In the genomic region with DNA sequence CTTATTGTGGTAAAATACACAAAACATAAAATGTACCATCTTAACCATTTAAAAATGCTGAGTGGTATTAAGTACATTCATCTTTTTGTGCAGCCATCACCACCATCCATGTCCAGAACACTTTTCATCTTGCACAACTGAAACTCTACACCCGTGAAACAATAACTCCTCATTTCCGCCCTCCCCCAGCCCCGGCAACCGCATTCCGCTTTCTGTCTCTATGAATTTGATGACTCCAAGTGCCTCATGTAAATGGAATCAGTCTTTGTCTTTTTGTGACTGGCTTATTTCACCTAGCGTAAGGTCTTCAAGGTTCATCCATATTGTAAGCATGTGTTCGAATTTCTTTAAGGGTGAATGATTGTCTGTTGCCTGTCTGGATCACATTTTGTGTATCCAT, we compare ENCODE assay signal across 17 cellular contexts. TPM values are rescaled to one million over a fixed set of nuclear protein-coding genes. Genes with fewer than 3 reads are reported as not detected.
A peak's percentile ranks its signal among the peaks of the same experiment; 100 is the strongest.
DNase-seq lines count a peak whose midpoint lies in the region; ATAC-seq and TF ChIP-seq lines count a peak whose summit lies in the region.
"Had no signal": no experiment of that assay in that cellular context is flagged by ENCODE, and none has a peak within 500 bp of the region (broad histone marks: within the 10 kb centered on the region; RNA-seq: fewer than 3 reads in every experiment).

No MANE protein-coding gene starts in this region.

- H3K4me3 ChIP-seq in AG10803 (ENCODE audit: low read length) (no peak overlapping the region), IMR-90 (ENCODE audit: insufficient read depth, low read depth, low read length) (no peak overlapping the region)
- H3K4me3 ChIP-seq: BLaER1 treated with 17β-estradiol and CSF1 and Interleukin-3, amounts not matched to agents 10 nM and 100 nM; Peyer's patch; SK-N-MC had no signal

- ATAC-seq in IMR-90 (ENCODE audit: low read depth) (no peak), GM19467 (IDR thresholded peaks at IDR 0.05; ENCODE audit: unreplicated experiment) (no peak), GM21526 (IDR thresholded peaks at IDR 0.05; ENCODE audit: low FRiP score, unreplicated experiment) (no peak)
- ATAC-seq: Right ventricle myocardium inferior had no signal

- in situ Hi-C loops in IMR-90 (cut with MboI; ENCODE audit: low sequenced_read_pairs), result no loop called here

- H3K23ac ChIP-seq in IMR-90 (ENCODE audit: low read depth, low read length), result no peak overlapping the region

- no peak for TF ChIP-seq RAD21 in IMR-90 (IDR thresholded peaks at IDR 0.05; ENCODE audit: low read length)

- POLR2A ChIA-PET in IMR-90 (lab: Charles Lee; ENCODE audit: unreplicated experiment), result no interaction called here

- H3K18ac ChIP-seq in IMR-90 (ENCODE audit: low read depth, low read length), result no peak overlapping the region

- H3K27me3 ChIP-seq in IMR-90 (ENCODE audit: control insufficient read depth, insufficient read depth, low read length), result no peaks in the 10 kb centered on the region
- H3K27me3 ChIP-seq: BLaER1 treated with 17β-estradiol and CSF1 and Interleukin-3, amounts not matched to agents 10 nM and 100 nM; Peyer's patch had no signal

- H3K14ac ChIP-seq in IMR-90 (replicated peaks; ENCODE audit: low read depth, low read length), result no peak overlapping the region

- H3K56ac ChIP-seq in IMR-90 (ENCODE audit: extremely low read depth, insufficient read depth, low read length), result no peak overlapping the region

- DNase-seq in AG10803 (ENCODE audit: low read depth), result peak; percentile 5
- DNase-seq in IMR-90, result peak; percentile 5
- peak; percentile 23 for DNase-seq in amniotic stem cell (lab: John Stamatoyannopoulos, UW)
- no peak for DNase-seq in glutamatergic neuron
- no peak for DNase-seq in central memory CD4-positive, alpha-beta T cell
- DNase-seq in SHP77 treated with DMSO at 0.1 percent for 48 hours (lab: John Stamatoyannopoulos, UW), result no peak
- DNase-seq: CD8-positive, alpha-beta memory T cell; DMS79 treated with DMSO at 0.1 percent for 48 hours; HFFc6; NCI-H510A; Peyer's patch had no signal

- no peak overlapping the region for H2AK5ac ChIP-seq in IMR-90 (ENCODE audit: low read depth, low read length)

- WGBS in IMR-90 (ENCODE audit: extremely low coverage in 2 of 2, insufficient read length in 1 of 2), 2 experiments, result 90% methylated on average over 2 of the region's 7 CpGs; no CpG with 5 or more reads in 1 of the 2 experiments

- no peaks in the 10 kb centered on the region for H3K9me3 ChIP-seq in IMR-90 (ENCODE audit: control insufficient read depth, insufficient read depth, low read length)
- H3K9me3 ChIP-seq: BLaER1 treated with 17β-estradiol and CSF1 and Interleukin-3, amounts not matched to agents 10 nM and 100 nM; Peyer's patch had no signal

- H3K4me2 ChIP-seq in IMR-90 (ENCODE audit: low read depth, low read length), result no peak overlapping the region

- H3K4me1 Mint-ChIP-seq in glutamatergic neuron (ENCODE audit: low read depth, unreplicated experiment), result peaks cover 17% of the 10 kb centered on the region
- H3K4me1 Mint-ChIP-seq: CD8-positive, alpha-beta memory T cell had no signal

- CTCF ChIA-PET in IMR-90 (lab: Yijun Ruan, JAX), result no interaction called here

- intact Hi-C loops in IMR-90 (cut with micrococcal nuclease), result no loop called here

- no peak for TF ChIP-seq POLR2A in IMR-90 (IDR thresholded peaks at IDR 0.05; ENCODE audit: low read depth, low read length)

- no peak overlapping the region for H4K8ac ChIP-seq in IMR-90 (ENCODE audit: low read depth in 2 of 2, low read length in 2 of 2)

- H3K36me3 Mint-ChIP-seq in glutamatergic neuron (ENCODE audit: unreplicated experiment), result peaks cover 6% of the 10 kb centered on the region

- H3K9me3 Mint-ChIP-seq in glutamatergic neuron (ENCODE audit: unreplicated experiment), result peaks cover 7% of the 10 kb centered on the region
- H3K9me3 Mint-ChIP-seq: CD8-positive, alpha-beta memory T cell; HFFc6; IgD-negative memory B cell had no signal

- no TSS peak for BruUV-seq in IMR-90 (replicated peaks; lab: Mats Ljungman, UMichigan)

- H3K27me3 Mint-ChIP-seq in glutamatergic neuron (ENCODE audit: unreplicated experiment), result peaks cover 2% of the 10 kb centered on the region
- H3K27me3 Mint-ChIP-seq: IgD-negative memory B cell had no signal

- H2BK15ac ChIP-seq in IMR-90 (ENCODE audit: low read depth, low read length), result no peak overlapping the region

- H2AFZ ChIP-seq in IMR-90 (replicated peaks; ENCODE audit: low read length, poor library complexity), result no peak overlapping the region

- H3K4me3 Mint-ChIP-seq in glutamatergic neuron (ENCODE audit: unreplicated experiment), result no peak overlapping the region
- H3K4me3 Mint-ChIP-seq: CD8-positive, alpha-beta memory T cell; HFFc6; IgD-negative memory B cell had no signal

- H2BK20ac ChIP-seq in IMR-90 (ENCODE audit: low read depth, low read length), result no peak overlapping the region

- H3K4ac ChIP-seq in IMR-90 (ENCODE audit: low read depth, low read length), result no peak overlapping the region

- H4K5ac ChIP-seq in IMR-90 (ENCODE audit: low read depth, low read length), result no peak overlapping the region

- H3K9ac ChIP-seq in IMR-90 (ENCODE audit: low read depth, low read length), result no peak overlapping the region
- H3K9ac ChIP-seq: BLaER1 treated with 17β-estradiol and CSF1 and Interleukin-3, amounts not matched to agents 10 nM and 100 nM had no signal

- no peak overlapping the region for H2BK5ac ChIP-seq in IMR-90 (ENCODE audit: low read depth, low read length, poor library complexity, severe bottlenecking)

- H3K27ac ChIP-seq in IMR-90 (ENCODE audit: insufficient read depth, low read length), result no peak overlapping the region
- H3K27ac ChIP-seq: Peyer's patch, SK-N-MC had no signal

- H3K27ac Mint-ChIP-seq in glutamatergic neuron (ENCODE audit: unreplicated experiment), result peak overlapping the region; percentile 4
- H3K27ac Mint-ChIP-seq: HFFc6 had no signal

- no peaks in the 10 kb centered on the region for H3K4me1 ChIP-seq in IMR-90 (ENCODE audit: control insufficient read depth, insufficient read depth, low read length)
- H3K4me1 ChIP-seq: Peyer's patch had no signal

- no peaks in the 10 kb centered on the region; the same call in 1 of the 2 replicates for H3K9me1 ChIP-seq in IMR-90 (ENCODE audit: insufficient read depth, low read length)

- H4K91ac ChIP-seq in IMR-90 (ENCODE audit: insufficient read depth, low read depth, low read length), result no peak overlapping the region

- H2BK120ac ChIP-seq in IMR-90 (ENCODE audit: low read depth, low read length), result no peak overlapping the region

- no peak for TF ChIP-seq CTCF in AG10803 (conservative IDR thresholded peaks at IDR 0.05; ENCODE audit: low read length)
- no peak for TF ChIP-seq CTCF in IMR-90 (conservative IDR thresholded peaks at IDR 0.05; ENCODE audit: low read depth, low read length)
- no peak for TF ChIP-seq CTCF in glutamatergic neuron (IDR thresholded peaks at IDR 0.05; ENCODE audit: partially characterized antibody, unreplicated experiment)

- H3K36me3 ChIP-seq in IMR-90 (ENCODE audit: control insufficient read depth, insufficient read depth, low read length), result peaks cover 23% of the 10 kb centered on the region

- no peaks in the 10 kb centered on the region; a peak in 2 of 4 replicates for H3K79me1 ChIP-seq in IMR-90 (ENCODE audit: low read depth in 1 of 2, low read length in 2 of 2)

- H2AK9ac ChIP-seq in IMR-90 (replicated peaks; ENCODE audit: low read depth, low read length, poor library complexity), result no peak overlapping the region

- no peaks in the 10 kb centered on the region; the same call in 1 of the 2 replicates for H4K20me1 ChIP-seq in IMR-90 (ENCODE audit: insufficient read depth, low read length)

- dilution Hi-C loops in IMR-90 (cut with HindIII; ENCODE audit: low sequenced_read_pairs, unreplicated experiment), result no loop called here

TF ChIP-seq in IMR-90, 13 proteins besides CTCF, POLR2A, EP300 and RAD21:
- TF ChIP-seq CHD1 (IDR thresholded peaks at IDR 0.05; ENCODE audit: low read depth, low read length) (no peak), RFX5 (IDR thresholded peaks at IDR 0.05; ENCODE audit: low read depth, low read length) (no peak)

RNA-seq across cellular contexts. Expression of gene SCCPDH, which starts 37.2 kb away (rescaled TPM):
- 37.8 and 46.9 TPM in 2 replicates for total RNA-seq in IMR-90 (2012; rRNA removed)
- 22.9 and 26.9 TPM in 2 replicates for polyA plus RNA-seq in IMR-90 (2012; rRNA removed)
- 11.5 and 12.8 TPM in 2 replicates for polyA plus RNA-seq in IMR-90 (2012; cell fraction: cytosol; rRNA removed)
- 3.8 and 9.6 TPM in 2 replicates for polyA plus RNA-seq in IMR-90 (2012; cell fraction: nucleus; rRNA removed; ENCODE audit: low replicate concordance)
- 34.6 TPM for total RNA-seq in glutamatergic neuron (ENCODE audit: unreplicated experiment)

Comparison
In these comparisons a context has a peak if more than half of its experiments do, and no peak if none do; other contexts are left out.
1. DNase-seq: peak in AG10803 (single experiment), IMR-90 (single experiment) and amniotic stem cell (single experiment); none in glutamatergic neuron (single experiment), central memory CD4-positive, alpha-beta T cell (single experiment) and SHP77 treated with DMSO at 0.1 percent for 48 hours (single experiment).